In the genomic region with DNA sequence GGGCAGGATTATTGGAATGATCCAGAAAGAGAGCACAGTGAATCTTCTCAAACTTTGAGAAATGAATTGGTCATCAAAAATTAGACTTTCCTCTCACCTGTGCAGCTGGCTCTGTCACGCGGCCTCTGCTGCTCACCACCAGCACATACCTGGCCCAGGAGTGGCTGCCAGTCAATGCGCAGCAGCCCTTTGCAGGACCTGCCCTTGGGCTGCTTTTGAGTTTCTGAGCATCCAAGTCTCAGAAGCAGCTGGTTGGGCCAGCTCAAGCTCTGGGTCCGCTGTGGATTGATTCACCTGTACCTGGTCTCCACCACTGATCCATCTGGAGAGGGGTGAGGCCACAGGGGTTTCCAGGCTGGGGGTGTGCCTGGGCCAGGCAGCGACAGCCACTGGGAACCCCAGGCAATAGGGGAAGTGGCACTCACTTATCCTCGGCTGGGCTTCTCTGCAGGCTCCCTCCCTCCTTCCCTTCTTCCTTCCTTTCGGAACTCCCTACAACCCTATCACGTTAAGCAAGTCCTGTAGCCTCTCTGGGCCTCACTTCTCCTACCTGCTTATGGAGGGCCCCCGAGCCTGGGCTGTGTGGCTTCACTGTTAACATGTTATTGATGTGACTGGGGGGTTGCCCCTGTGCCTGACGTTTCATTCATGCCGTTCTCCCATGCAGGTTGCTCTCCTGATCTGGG, we compare ENCODE assay signal across 15 cellular contexts. TPM values are rescaled to one million over a fixed set of nuclear protein-coding genes. Genes with fewer than 3 reads are reported as not detected.
A peak's percentile ranks its signal among the peaks of the same experiment; 100 is the strongest.
DNase-seq lines count a peak whose midpoint lies in the region; ATAC-seq, FAIRE-seq and TF ChIP-seq lines count a peak whose summit lies in the region.
"Had no signal": no experiment of that assay in that cellular context is flagged by ENCODE, and none has a peak within 500 bp of the region (broad histone marks: within the 10 kb centered on the region; RNA-seq: fewer than 3 reads in every experiment).

No MANE protein-coding gene starts in this region.

- H3K4me1 ChIP-seq in Panc1 (ENCODE audit: control insufficient read depth, insufficient read depth, low read length) = peaks cover 75% of the 10 kb centered on the region
- peaks cover 5 to 18% of the 10 kb centered on the region in 2 donors for H3K4me1 ChIP-seq in kidney (ENCODE audit: control insufficient read depth in 1 of 2, insufficient read depth in 1 of 2, low read depth in 1 of 2, low read length in 2 of 2)
- peaks cover 43% of the 10 kb centered on the region for H3K4me1 ChIP-seq in osteoblast (ENCODE audit: insufficient read depth, low read length)
- H3K4me1 ChIP-seq: parathyroid adenoma had no signal

- H3K4me2 ChIP-seq in osteoblast (ENCODE audit: insufficient read depth, low read length) = no peak overlapping the region

- no peak for TF ChIP-seq CTCF in C4-2B (conservative IDR thresholded peaks at IDR 0.05)
- no peak for TF ChIP-seq CTCF in Panc1 (IDR thresholded peaks at IDR 0.05)
- TF ChIP-seq CTCF in kidney (IDR thresholded peaks at IDR 0.05; ENCODE audit: borderline replicate concordance, extremely low read depth, insufficient read depth) = no peak
- no peak for TF ChIP-seq CTCF in osteoblast (IDR thresholded peaks at IDR 0.05; ENCODE audit: extremely low read depth, low read depth, low read length)

- BruUV-seq in Panc1 (replicated peaks; lab: Mats Ljungman, UMichigan) = TSS peak; percentile 3

- peaks cover 2% of the 10 kb centered on the region for H3K36me3 ChIP-seq in Panc1 (ENCODE audit: control insufficient read depth, insufficient read depth, low read length)
- H3K36me3 ChIP-seq in kidney (ENCODE audit: control insufficient read depth in 1 of 2, insufficient read depth in 2 of 2, low read length in 2 of 2) = peaks cover 0 to 3% of the 10 kb centered on the region in 2 donors
- peaks cover 65% of the 10 kb centered on the region for H3K36me3 ChIP-seq in osteoblast (ENCODE audit: insufficient read depth, low read length)

- peaks cover 30% of the 10 kb centered on the region for H4K20me1 ChIP-seq in osteoblast (ENCODE audit: insufficient read depth, low read length)

- no peak overlapping the region for H3K9ac ChIP-seq in kidney (ENCODE audit: low read length in 2 of 2)
- H3K9ac ChIP-seq: parathyroid adenoma had no signal

- H3K27ac ChIP-seq in C4-2B = peak overlapping the region; percentile 0; the same call in 1 of the 2 replicates
- peak overlapping the region; percentile 71 for H3K27ac ChIP-seq in Panc1 (ENCODE audit: low read length)
- peak overlapping the region in 1 of 2 donors; percentile 51 for H3K27ac ChIP-seq in kidney (ENCODE audit: low read depth in 2 of 2, low read length in 2 of 2)
- no peak overlapping the region for H3K27ac ChIP-seq in osteoblast (ENCODE audit: low read depth, low read length)
- H3K27ac ChIP-seq: parathyroid adenoma had no signal

- no peaks in the 10 kb centered on the region for H3K27me3 ChIP-seq in Panc1 (ENCODE audit: control insufficient read depth, insufficient read depth, low read length)
- no peaks in the 10 kb centered on the region for H3K27me3 ChIP-seq in osteoblast (ENCODE audit: insufficient read depth, low read length)

- ATAC-seq in Panc1 (no peak), GM18502 (IDR thresholded peaks at IDR 0.05; ENCODE audit: poor library complexity, unreplicated experiment) (no peak)
- ATAC-seq: K562 had no signal

- no peaks in the 10 kb centered on the region for H3K9me3 ChIP-seq in Panc1 (ENCODE audit: control insufficient read depth, insufficient read depth, low read depth, low read length)
- H3K9me3 ChIP-seq in kidney (ENCODE audit: control insufficient read depth in 1 of 2, low read length in 2 of 2) = no peaks in the 10 kb centered on the region
- no peaks in the 10 kb centered on the region for H3K9me3 ChIP-seq in osteoblast (ENCODE audit: low read depth, low read length)

- intact Hi-C loops in Panc1 (cut with micrococcal nuclease; ENCODE audit: unreplicated experiment) (no loop called here), kidney (cut with DNase I) (no loop called here)

- no peak for DNase-seq in Panc1 (ENCODE audit: low read depth, low spot score)
- DNase-seq in kidney = peak; percentile 71
- peak; percentile 49 for DNase-seq in osteoblast (ENCODE audit: insufficient read length, low spot score, missing footprints)
- no peak for DNase-seq in stimulated activated CD8-positive, alpha-beta memory T cell treated with anti-CD3 and anti-CD28 coated beads, Interleukin-4, amount 100 ng/mL, for 48 hours
- no peak for DNase-seq in NCI-H1694 (lab: John Stamatoyannopoulos, UW)
- no peak for DNase-seq in dedifferentiated amniotic fluid mesenchymal stem cell (ENCODE audit: extremely low spot score)
- DNase-seq: activated CD4-positive, alpha-beta T cell treated with anti-CD3 and anti-CD28 coated beads for 4 hours; activated effector memory CD4-positive, alpha-beta T cell treated with anti-CD3 and anti-CD28 coated beads, Interleukin-2, amount 50 U/mL, for 16 hours; NCI-H2029 treated with DMSO at 0.1 percent for 48 hours; stimulated activated CD4-positive, alpha-beta T cell treated with anti-CD3 and anti-CD28 coated beads, Interleukin-2, amount 100 ng/mL, for 24 hours had no signal

- POLR2A ChIA-PET in Panc1 (lab: Charles Lee) = interaction anchor here (0.5 kb wide), 1 partner anchor 190 kb away, joined by 5 read pairs; no protein-coding TSS in a partner anchor

- CTCF ChIA-PET in Panc1 (lab: Charles Lee) = no interaction called here

- H3K4me3 ChIP-seq in Panc1 (ENCODE audit: low read depth in 2 of 2, low read length in 2 of 2) (no peak overlapping the region), kidney (ENCODE audit: low read length in 2 of 2) (no peak overlapping the region), osteoblast (ENCODE audit: insufficient read depth, low read length) (no peak overlapping the region)
- H3K4me3 ChIP-seq: K562 had no signal

- in situ Hi-C loops in Panc1 (cut with HindIII; ENCODE audit: low pct_unique_long_range_greater_than_20kb, low sequenced_read_pairs) = no loop called here

- no peak overlapping the region for H2AFZ ChIP-seq in osteoblast (ENCODE audit: low read length)
- H2AFZ ChIP-seq: parathyroid adenoma had no signal

- peaks cover 91% of the 10 kb centered on the region for H3K79me2 ChIP-seq in osteoblast (ENCODE audit: insufficient read depth, low read length)

- FAIRE-seq in kidney (lab: Jason Lieb, UNC) = no peak
- FAIRE-seq: bronchial epithelial cell, K562 had no signal

RNA-seq across cellular contexts. Expression of a gene that starts 48.1 kb away (rescaled TPM):
- total RNA-seq in Panc1 (2021; ENCODE audit: unreplicated experiment) = 133 TPM
- 102 TPM for polyA plus RNA-seq in Panc1 (2012; ENCODE audit: insufficient read length)
- 52.9 TPM for total RNA-seq in kidney
- polyA plus RNA-seq in kidney (ENCODE audit: insufficient read depth, low read depth, low replicate concordance) = 20.0 TPM
- 113 and 121 TPM in 2 replicates for total RNA-seq in osteoblast

Comparison
In these comparisons a context has a peak if more than half of its experiments do, and no peak if none do; other contexts are left out.
1. DNase-seq: peak in kidney (single experiment) and osteoblast (single experiment); none in Panc1 (single experiment), stimulated activated CD8-positive, alpha-beta memory T cell treated with anti-CD3 and anti-CD28 coated beads, Interleukin-4, amount 100 ng/mL, for 48 hours (single experiment), NCI-H1694 (single experiment) and dedifferentiated amniotic fluid mesenchymal stem cell (single experiment).